Comparison of ENCODE assay signal across 8 cellular contexts in the genomic region with DNA sequence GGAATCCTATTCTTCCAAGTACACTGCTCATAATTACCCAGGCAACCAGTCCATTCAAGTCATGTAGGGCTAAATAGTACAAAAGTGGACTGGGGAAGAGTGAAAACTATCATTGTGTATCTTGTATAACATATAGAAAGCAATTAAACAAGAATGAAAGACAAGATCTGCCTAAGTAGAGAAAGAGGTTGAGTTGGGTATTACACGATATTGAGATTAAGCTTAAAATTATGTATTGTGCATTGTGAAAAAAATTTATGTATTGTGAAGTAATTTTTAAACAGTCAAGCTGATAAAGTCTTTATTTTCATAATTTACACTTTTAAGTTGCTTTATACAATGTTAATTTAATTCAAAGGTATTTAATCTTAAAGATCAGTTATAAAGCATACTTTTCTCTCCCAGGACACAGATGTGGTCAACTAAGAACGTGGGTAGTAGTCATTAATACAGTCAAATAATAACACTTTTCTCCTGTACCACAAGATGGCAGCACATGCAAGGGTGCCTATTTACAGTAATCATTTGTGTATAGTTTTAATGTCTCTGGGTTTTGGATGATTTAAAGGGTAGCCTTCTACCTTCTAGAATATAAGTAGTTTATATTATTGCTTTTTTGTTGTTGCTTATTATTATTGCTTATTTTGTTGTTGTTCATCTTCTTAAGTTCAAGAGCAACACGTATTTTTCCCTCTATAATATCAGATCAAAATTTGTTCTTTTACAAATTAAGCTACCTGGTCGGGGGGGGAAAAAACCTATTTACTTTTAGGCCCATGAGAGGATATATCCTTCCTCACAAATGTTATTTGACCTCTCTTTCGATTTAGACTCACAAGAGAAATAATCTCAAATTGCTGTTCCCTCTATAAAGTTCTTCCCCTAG. TPM values are rescaled to one million over a fixed set of nuclear protein-coding genes. Genes with fewer than 3 reads are reported as not detected.
A peak's percentile ranks its signal among the peaks of the same experiment; 100 is the strongest.
DNase-seq lines count a peak whose midpoint lies in the region; ATAC-seq and TF ChIP-seq lines count a peak whose summit lies in the region.

No MANE protein-coding gene starts in this region.

- TF ChIP-seq CTCF in Panc1 (IDR thresholded peaks at IDR 0.05) (peak; percentile 79; the same call in 1 of the 2 replicates), brain (conservative IDR thresholded peaks at IDR 0.05) (peak; percentile 84 to 88)

- H3K4me1 ChIP-seq in Panc1 (ENCODE audit: control insufficient read depth, insufficient read depth, low read length), result no peaks in the 10 kb centered on the region

- no peaks in the 10 kb centered on the region for H3K9me3 Mint-ChIP-seq in activated CD4-positive, alpha-beta T cell treated with anti-CD3 and anti-CD28 coated beads for 36 hours (ENCODE audit: low read depth)
- no peaks in the 10 kb centered on the region for H3K9me3 Mint-ChIP-seq in brain

- in situ Hi-C loops in Panc1 (cut with HindIII; ENCODE audit: low pct_unique_long_range_greater_than_20kb, low sequenced_read_pairs), result no loop called here

- BruUV-seq in Panc1 (replicated peaks; lab: Mats Ljungman, UMichigan), result no TSS peak

- intact Hi-C loops in activated CD4-positive, alpha-beta T cell treated with anti-CD3 and anti-CD28 coated beads for 36 hours (cut with DNase I, micrococcal nuclease), result loop anchor here (1.0 to 10.0 kb wide), 5 partner anchors 222 to 863 kb away; no protein-coding TSS in a partner anchor
- intact Hi-C loops in Panc1 (cut with micrococcal nuclease; ENCODE audit: unreplicated experiment), result loop anchor here (2.0 to 10.0 kb wide), 2 partner anchors 219 to 863 kb away; no protein-coding TSS in a partner anchor

- peak; percentile 52 for DNase-seq in activated CD4-positive, alpha-beta T cell treated with anti-CD3 and anti-CD28 coated beads for 36 hours
- no peak for DNase-seq in activated CD4-positive, alpha-beta T cell treated with anti-CD3 and anti-CD28 coated beads for 1 hour
- DNase-seq in Panc1 (ENCODE audit: low read depth, low spot score) (peak; percentile 25), iPS-NIHi11 (ENCODE audit: low spot score) (peak; percentile 51)
- peak; percentile 2 for DNase-seq in stimulated activated CD8-positive, alpha-beta memory T cell treated with anti-CD3 and anti-CD28 coated beads, Interleukin-12 subunit alpha, Interleukin-12 subunit beta, amount 100 ng/mL, for 1 hour (ENCODE audit: low read depth)

- H3K4me3 ChIP-seq in Panc1 (ENCODE audit: low read depth in 2 of 2, low read length in 2 of 2), result no peak overlapping the region

- no peaks in the 10 kb centered on the region for H3K4me1 Mint-ChIP-seq in activated CD4-positive, alpha-beta T cell treated with anti-CD3 and anti-CD28 coated beads for 36 hours
- no peaks in the 10 kb centered on the region for H3K4me1 Mint-ChIP-seq in brain

- H3K27ac Mint-ChIP-seq in activated CD4-positive, alpha-beta T cell treated with anti-CD3 and anti-CD28 coated beads for 36 hours, result no peak overlapping the region
- H3K27ac Mint-ChIP-seq in brain, result no peak overlapping the region

- ATAC-seq in activated CD4-positive, alpha-beta T cell treated with anti-CD3 and anti-CD28 coated beads for 36 hours, result peak; percentile 47
- ATAC-seq in GM21515 (IDR thresholded peaks at IDR 0.05; ENCODE audit: unreplicated experiment) (peak; percentile 93), HG03571 (IDR thresholded peaks at IDR 0.05; ENCODE audit: unreplicated experiment) (peak; percentile 88), Panc1 (peak; percentile 85)

- H3K27ac ChIP-seq in Panc1 (ENCODE audit: low read length), result no peak overlapping the region

- H3K4me3 Mint-ChIP-seq in activated CD4-positive, alpha-beta T cell treated with anti-CD3 and anti-CD28 coated beads for 36 hours, result no peak overlapping the region
- H3K4me3 Mint-ChIP-seq in brain, result no peak overlapping the region

- CTCF ChIA-PET in activated CD4-positive, alpha-beta T cell treated with anti-CD3 and anti-CD28 coated beads for 36 hours (lab: Charles Lee), result interaction anchor here (0.5 to 3.8 kb wide), 10 partner anchors 8 to 862 kb away, joined by 3 to 17 read pairs (median 5); a partner anchor contains a TSS
- CTCF ChIA-PET in Panc1 (lab: Charles Lee), result interaction anchor here (0.8 kb wide), 1 partner anchor 213 kb away, joined by 9 read pairs; no protein-coding TSS in a partner anchor

- H3K36me3 Mint-ChIP-seq in activated CD4-positive, alpha-beta T cell treated with anti-CD3 and anti-CD28 coated beads for 36 hours (ENCODE audit: low read depth), result no peaks in the 10 kb centered on the region
- H3K36me3 Mint-ChIP-seq in brain, result no peaks in the 10 kb centered on the region

- no peaks in the 10 kb centered on the region for H3K27me3 ChIP-seq in Panc1 (ENCODE audit: control insufficient read depth, insufficient read depth, low read length)

- no peaks in the 10 kb centered on the region for H3K9me3 ChIP-seq in Panc1 (ENCODE audit: control insufficient read depth, insufficient read depth, low read depth, low read length)

- H3K36me3 ChIP-seq in Panc1 (ENCODE audit: control insufficient read depth, insufficient read depth, low read length), result no peaks in the 10 kb centered on the region

- peaks cover 4% of the 10 kb centered on the region for H3K27me3 Mint-ChIP-seq in activated CD4-positive, alpha-beta T cell treated with anti-CD3 and anti-CD28 coated beads for 36 hours
- H3K27me3 Mint-ChIP-seq in brain, result peaks cover 3% of the 10 kb centered on the region

- POLR2A ChIA-PET in activated CD4-positive, alpha-beta T cell treated with anti-CD3 and anti-CD28 coated beads for 36 hours (lab: Charles Lee), result no interaction called here
- POLR2A ChIA-PET in Panc1 (lab: Charles Lee), result no interaction called here

RNA-seq across cellular contexts. Expression of a gene that starts 59.8 kb away (rescaled TPM):
- total RNA-seq in activated CD4-positive, alpha-beta T cell treated with anti-CD3 and anti-CD28 coated beads for 36 hours, result not detected
- total RNA-seq in Panc1 (2021; ENCODE audit: unreplicated experiment), result not detected
- not detected for polyA plus RNA-seq in Panc1 (2012; ENCODE audit: insufficient read length)
- 0.68 TPM for polyA plus RNA-seq in brain (ENCODE audit: insufficient read depth, low read depth, low replicate concordance)
